19 cellular contexts compared by ENCODE assay signal in the genomic region with DNA sequence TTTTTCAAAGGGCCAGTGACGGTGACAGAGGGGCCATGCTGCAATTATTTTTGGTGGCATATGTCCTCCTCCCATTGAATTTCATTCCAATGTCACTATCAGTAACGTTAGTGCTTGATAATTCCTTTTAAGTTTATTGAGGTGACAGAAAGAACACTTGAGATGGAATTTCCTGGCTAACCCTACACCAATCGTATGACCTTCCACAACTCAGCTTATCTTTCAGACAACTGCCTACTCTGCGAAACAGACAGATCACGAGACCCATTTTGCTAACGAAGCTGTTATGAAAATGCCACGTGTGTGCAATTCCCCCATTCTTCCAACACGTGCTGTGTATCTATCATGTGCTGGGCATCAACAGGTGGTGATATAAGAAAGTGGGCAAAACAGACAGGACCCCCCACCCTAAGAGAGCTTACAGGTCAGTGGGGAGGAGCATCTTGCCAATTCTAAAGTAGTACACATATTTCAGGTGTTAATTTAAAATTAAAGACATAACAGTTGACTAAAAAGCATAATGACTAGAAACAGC.
DNase-seq lines count a peak whose midpoint lies in the region; ATAC-seq lines count a peak whose summit lies in the region.
"Had no signal": no experiment of that assay in that cellular context is flagged by ENCODE, and none has a peak within 500 bp of the region (broad histone marks: within the 10 kb centered on the region; RNA-seq: fewer than 3 reads in every experiment).

No MANE protein-coding gene starts in this region.

- H3K4me1 ChIP-seq in right cardiac atrium (ENCODE audit: control insufficient read depth, insufficient read depth, low read length), result no peaks in the 10 kb centered on the region
- H3K4me1 ChIP-seq: BE2C had no signal

- H3K27me3 ChIP-seq in right cardiac atrium (ENCODE audit: control insufficient read depth, insufficient read depth), result no peaks in the 10 kb centered on the region
- H3K27me3 ChIP-seq: BE2C had no signal

- peak; percentile 72 to 81 for ATAC-seq in right cardiac atrium
- ATAC-seq: CD8-positive, alpha-beta T cell; PC-3 had no signal

- H3K27ac ChIP-seq in right cardiac atrium (ENCODE audit: low read length), result peak overlapping the region; percentile 39
- H3K27ac ChIP-seq: KMS-11, RWPE1 had no signal

- H3K27me3 Mint-ChIP-seq in activated naive CD4-positive, alpha-beta T cell treated with anti-CD3 and anti-CD28 coated beads, Interleukin-2, amount 10 ng/mL, durations not matched to agents 7 days and 5 days, result no peaks in the 10 kb centered on the region
- no peaks in the 10 kb centered on the region for H3K27me3 Mint-ChIP-seq in activated T-helper 1 cell treated with anti-CD3 and anti-CD28 coated beads, Interleukin-12 subunit alpha, Interleukin-12 subunit beta, Interleukin-2, Interleukin-4 antibody, amounts not matched to agents 30 ng/mL and 10 ng/mL and 1 ng/mL, durations not matched to agents 14 hours and 24 hours and 36 hours (ENCODE audit: insufficient read depth)
- H3K27me3 Mint-ChIP-seq in activated naive CD8-positive, alpha-beta T cell treated with anti-CD3 and anti-CD28 coated beads for 36 hours, result no peaks in the 10 kb centered on the region

- no peaks in the 10 kb centered on the region for H3K9me3 ChIP-seq in right cardiac atrium (ENCODE audit: control insufficient read depth, low read length)
- H3K9me3 ChIP-seq: BE2C had no signal

- H3K4me3 Mint-ChIP-seq in activated naive CD4-positive, alpha-beta T cell treated with anti-CD3 and anti-CD28 coated beads, Interleukin-2, amount 10 ng/mL, durations not matched to agents 7 days and 5 days, result no peak overlapping the region
- H3K4me3 Mint-ChIP-seq in activated T-helper 1 cell treated with anti-CD3 and anti-CD28 coated beads, Interleukin-12 subunit alpha, Interleukin-12 subunit beta, Interleukin-2, Interleukin-4 antibody, amounts not matched to agents 30 ng/mL and 10 ng/mL and 1 ng/mL, durations not matched to agents 14 hours and 24 hours and 36 hours, result no peak overlapping the region
- no peak overlapping the region for H3K4me3 Mint-ChIP-seq in activated naive CD8-positive, alpha-beta T cell treated with anti-CD3 and anti-CD28 coated beads for 36 hours
- H3K4me3 Mint-ChIP-seq: CD8-positive, alpha-beta T cell had no signal

- H3K4me3 ChIP-seq in right cardiac atrium (ENCODE audit: low read length), result no peak overlapping the region

- H3K4me1 Mint-ChIP-seq in activated naive CD4-positive, alpha-beta T cell treated with anti-CD3 and anti-CD28 coated beads, Interleukin-2, amount 10 ng/mL, durations not matched to agents 7 days and 5 days, result peaks cover 90% of the 10 kb centered on the region
- H3K4me1 Mint-ChIP-seq in activated T-helper 1 cell treated with anti-CD3 and anti-CD28 coated beads, Interleukin-12 subunit alpha, Interleukin-12 subunit beta, Interleukin-2, Interleukin-4 antibody, amounts not matched to agents 30 ng/mL and 10 ng/mL and 1 ng/mL, durations not matched to agents 14 hours and 24 hours and 36 hours (ENCODE audit: low read depth), result peaks cover 95% of the 10 kb centered on the region
- H3K4me1 Mint-ChIP-seq in activated naive CD8-positive, alpha-beta T cell treated with anti-CD3 and anti-CD28 coated beads for 36 hours, result peaks cover 88% of the 10 kb centered on the region

- DNase-seq in activated naive CD4-positive, alpha-beta T cell treated with anti-CD3 and anti-CD28 coated beads, Interleukin-2, amount 10 ng/mL, durations not matched to agents 7 days and 5 days, result no peak
- DNase-seq in activated naive CD4-positive, alpha-beta T cell treated with Interleukin-2 at 50 U/mL for 16 hours, result no peak
- DNase-seq in activated T-helper 1 cell treated with anti-CD3 and anti-CD28 coated beads, Interleukin-12 subunit alpha, Interleukin-12 subunit beta, Interleukin-2, Interleukin-4 antibody, amounts not matched to agents 30 ng/mL and 10 ng/mL and 1 ng/mL, durations not matched to agents 14 hours and 24 hours and 36 hours (ENCODE audit: low spot score), result no peak
- DNase-seq in activated naive CD8-positive, alpha-beta T cell treated with anti-CD3 and anti-CD28 coated beads for 36 hours, result no peak
- DNase-seq in right cardiac atrium, result no peak
- DNase-seq in NOMO-1 treated with dmso at 0.1 percent for 144 hours (lab: John Stamatoyannopoulos, UW; ENCODE audit: unreplicated experiment), result no peak
- DNase-seq in AG08395 (ENCODE audit: low spot score), result no peak
- DNase-seq in activated gamma-delta T cell treated with Interleukin-2 at 50 U/mL for 16 hours, result no peak
- DNase-seq: BE2C; CD8-positive, alpha-beta T cell; H7; NCI-H1048; NCI-H1436 treated with DMSO at 0.1 percent for 48 hours; NCI-H2029 treated with DMSO at 0.1 percent for 48 hours; NCI-H510A; NCI-H774; PC-3 had no signal

- peak overlapping the region; percentile 64 for H3K27ac Mint-ChIP-seq in activated naive CD4-positive, alpha-beta T cell treated with anti-CD3 and anti-CD28 coated beads, Interleukin-2, amount 10 ng/mL, durations not matched to agents 7 days and 5 days
- H3K27ac Mint-ChIP-seq in activated T-helper 1 cell treated with anti-CD3 and anti-CD28 coated beads, Interleukin-12 subunit alpha, Interleukin-12 subunit beta, Interleukin-2, Interleukin-4 antibody, amounts not matched to agents 30 ng/mL and 10 ng/mL and 1 ng/mL, durations not matched to agents 14 hours and 24 hours and 36 hours, result peak overlapping the region; percentile 96
- peak overlapping the region; percentile 100 for H3K27ac Mint-ChIP-seq in activated naive CD8-positive, alpha-beta T cell treated with anti-CD3 and anti-CD28 coated beads for 36 hours
- H3K27ac Mint-ChIP-seq: CD8-positive, alpha-beta T cell had no signal

- 63% methylated on average over 8 of the region's 8 CpGs for WGBS in right cardiac atrium

- intact Hi-C loops in activated T-helper 1 cell treated with anti-CD3 and anti-CD28 coated beads, Interleukin-12 subunit alpha, Interleukin-12 subunit beta, Interleukin-2, Interleukin-4 antibody, amounts not matched to agents 30 ng/mL and 10 ng/mL and 1 ng/mL, durations not matched to agents 14 hours and 24 hours and 36 hours (cut with micrococcal nuclease), result no loop called here
- intact Hi-C loops in right cardiac atrium (cut with DNase I), result no loop called here

- CTCF ChIA-PET in activated naive CD4-positive, alpha-beta T cell treated with anti-CD3 and anti-CD28 coated beads, Interleukin-2, amount 10 ng/mL, durations not matched to agents 7 days and 5 days (lab: Charles Lee), result no interaction called here

- H3K9me3 Mint-ChIP-seq in activated naive CD4-positive, alpha-beta T cell treated with anti-CD3 and anti-CD28 coated beads, Interleukin-2, amount 10 ng/mL, durations not matched to agents 7 days and 5 days, result no peaks in the 10 kb centered on the region
- H3K9me3 Mint-ChIP-seq in activated T-helper 1 cell treated with anti-CD3 and anti-CD28 coated beads, Interleukin-12 subunit alpha, Interleukin-12 subunit beta, Interleukin-2, Interleukin-4 antibody, amounts not matched to agents 30 ng/mL and 10 ng/mL and 1 ng/mL, durations not matched to agents 14 hours and 24 hours and 36 hours, result no peaks in the 10 kb centered on the region
- H3K9me3 Mint-ChIP-seq in activated naive CD8-positive, alpha-beta T cell treated with anti-CD3 and anti-CD28 coated beads for 36 hours, result peaks cover 7% of the 10 kb centered on the region
- H3K9me3 Mint-ChIP-seq: CD8-positive, alpha-beta T cell had no signal

- peaks cover 33% of the 10 kb centered on the region for H3K36me3 Mint-ChIP-seq in activated naive CD4-positive, alpha-beta T cell treated with anti-CD3 and anti-CD28 coated beads, Interleukin-2, amount 10 ng/mL, durations not matched to agents 7 days and 5 days
- H3K36me3 Mint-ChIP-seq in activated T-helper 1 cell treated with anti-CD3 and anti-CD28 coated beads, Interleukin-12 subunit alpha, Interleukin-12 subunit beta, Interleukin-2, Interleukin-4 antibody, amounts not matched to agents 30 ng/mL and 10 ng/mL and 1 ng/mL, durations not matched to agents 14 hours and 24 hours and 36 hours (ENCODE audit: low read depth), result peaks cover 23% of the 10 kb centered on the region
- peaks cover 53% of the 10 kb centered on the region for H3K36me3 Mint-ChIP-seq in activated naive CD8-positive, alpha-beta T cell treated with anti-CD3 and anti-CD28 coated beads for 36 hours
